ENCODE assay signal across 33 cellular contexts in genomic region chr10:72828294-72828693, GRCh38.
"Had no signal": no experiment of that assay in that cellular context is flagged by ENCODE, and none has a peak within 500 bp of the region (broad histone marks: within the 10 kb centered on the region; RNA-seq: fewer than 3 reads in every experiment).

No MANE protein-coding gene starts in this region.

- ATAC-seq: activated T-cell treated with anti-CD3 and anti-CD28 coated beads, Interleukin-2, amount 50 U/mL, for 4 hours; activated T-helper 17 cell treated with anti-CD3 and anti-CD28 coated beads, Interleukin-2, amount 50 U/mL, for 72 hours; effector memory CD8-positive, alpha-beta T cell; foreskin keratinocyte; gastrocnemius medialis; heart left ventricle; T-helper 17 cell had no signal

- H3K27ac ChIP-seq: brain microvascular endothelial cell, esophagus muscularis mucosa, foreskin keratinocyte, heart left ventricle had no signal

- H3K4me3 Mint-ChIP-seq: activated CD4-positive, alpha-beta memory T cell treated with anti-CD3 and anti-CD28 coated beads, Interleukin-2, amount 10 ng/mL, durations not matched to agents 7 days and 5 days; activated CD4-positive, alpha-beta T cell treated with anti-CD3 and anti-CD28 coated beads, Interleukin-2, amount 10 ng/mL, durations not matched to agents 7 days and 5 days; activated naive CD8-positive, alpha-beta T cell; activated T-cell treated with anti-CD3 and anti-CD28 coated beads, Interleukin-2, amount 50 U/mL, for 4 hours; activated T-helper 17 cell treated with anti-CD3 and anti-CD28 coated beads, Interleukin-2, amount 50 U/mL, for 72 hours; central memory CD8-positive, alpha-beta T cell; effector memory CD8-positive, alpha-beta T cell; T-helper 17 cell; T-helper 2 cell treated with Interferon-gamma antibody and Interleukin-4, amounts not matched to agents 5 μg/mL and 100 μg/mL, for 36 hours had no signal

- H3K27me3 Mint-ChIP-seq: activated CD4-positive, alpha-beta memory T cell treated with anti-CD3 and anti-CD28 coated beads, Interleukin-2, amount 10 ng/mL, durations not matched to agents 7 days and 5 days; activated CD4-positive, alpha-beta T cell treated with anti-CD3 and anti-CD28 coated beads, Interleukin-2, amount 10 ng/mL, durations not matched to agents 7 days and 5 days; activated naive CD8-positive, alpha-beta T cell; activated T-helper 17 cell treated with anti-CD3 and anti-CD28 coated beads, Interleukin-2, amount 50 U/mL, for 72 hours; central memory CD8-positive, alpha-beta T cell; effector memory CD8-positive, alpha-beta T cell; T-helper 17 cell had no signal

- H3K4me1 Mint-ChIP-seq: activated CD4-positive, alpha-beta memory T cell treated with anti-CD3 and anti-CD28 coated beads, Interleukin-2, amount 10 ng/mL, durations not matched to agents 7 days and 5 days; activated T-helper 17 cell treated with anti-CD3 and anti-CD28 coated beads, Interleukin-2, amount 50 U/mL, for 72 hours; central memory CD8-positive, alpha-beta T cell had no signal

- H3K4me1 ChIP-seq: foreskin keratinocyte had no signal

- H3K36me3 Mint-ChIP-seq: activated naive CD8-positive, alpha-beta T cell had no signal

- H3K36me3 ChIP-seq: brain microvascular endothelial cell, esophagus muscularis mucosa, gastrocnemius medialis, heart left ventricle had no signal

- H3K27ac Mint-ChIP-seq: activated CD4-positive, alpha-beta memory T cell treated with anti-CD3 and anti-CD28 coated beads, Interleukin-2, amount 10 ng/mL, durations not matched to agents 7 days and 5 days; activated CD4-positive, alpha-beta T cell treated with anti-CD3 and anti-CD28 coated beads, Interleukin-2, amount 10 ng/mL, durations not matched to agents 7 days and 5 days; activated naive CD8-positive, alpha-beta T cell; activated T-helper 17 cell treated with anti-CD3 and anti-CD28 coated beads, Interleukin-2, amount 50 U/mL, for 72 hours; effector memory CD8-positive, alpha-beta T cell; T-helper 17 cell; T-helper 2 cell treated with Interferon-gamma antibody and Interleukin-4, amounts not matched to agents 5 μg/mL and 100 μg/mL, for 36 hours had no signal

- H3K27me3 ChIP-seq: brain microvascular endothelial cell, esophagus muscularis mucosa, foreskin keratinocyte, gastrocnemius medialis, heart left ventricle had no signal

- DNase-seq: activated CD4-positive, alpha-beta memory T cell treated with anti-CD3 and anti-CD28 coated beads, Interleukin-2, amount 10 ng/mL, durations not matched to agents 7 days and 5 days; activated CD4-positive, alpha-beta T cell treated with anti-CD3 and anti-CD28 coated beads for 1 hour; activated CD4-positive, alpha-beta T cell treated with anti-CD3 and anti-CD28 coated beads for 4 hours; activated CD4-positive, alpha-beta T cell treated with anti-CD3 and anti-CD28 coated beads, Interleukin-2, amount 10 ng/mL, durations not matched to agents 7 days and 5 days; activated CD4-positive, alpha-beta T cell treated with anti-CD3 and anti-CD28 coated beads, Interleukin-2, amount 50 U/mL, for 4 hours; activated effector memory CD4-positive, alpha-beta T cell treated with Interleukin-2 at 50 U/mL for 16 hours; activated gamma-delta T cell treated with Interleukin-2 at 50 U/mL for 16 hours; activated naive CD4-positive, alpha-beta T cell treated with anti-CD3 and anti-CD28 coated beads, Interleukin-2, amount 50 U/mL, for 16 hours; activated naive CD4-positive, alpha-beta T cell treated with Interleukin-2 at 50 U/mL for 16 hours; activated T-cell treated with anti-CD3 and anti-CD28 coated beads, Interleukin-2, amount 50 U/mL, for 4 hours; amniotic stem cell; anterior cingulate cortex; brain microvascular endothelial cell; cortex of kidney; dermis blood vessel endothelial cell; effector CD4-positive, alpha-beta T cell; effector memory CD8-positive, alpha-beta T cell; erythroblast; foreskin keratinocyte; gastrocnemius medialis; glutamatergic neuron; heart left ventricle; T-helper 1 cell; T-helper 17 cell; T1000 had no signal

- H3K9me3 Mint-ChIP-seq: activated CD4-positive, alpha-beta memory T cell treated with anti-CD3 and anti-CD28 coated beads, Interleukin-2, amount 10 ng/mL, durations not matched to agents 7 days and 5 days; activated CD4-positive, alpha-beta T cell treated with anti-CD3 and anti-CD28 coated beads, Interleukin-2, amount 10 ng/mL, durations not matched to agents 7 days and 5 days; activated T-cell treated with anti-CD3 and anti-CD28 coated beads, Interleukin-2, amount 50 U/mL, for 4 hours; activated T-helper 17 cell treated with anti-CD3 and anti-CD28 coated beads, Interleukin-2, amount 50 U/mL, for 72 hours; central memory CD8-positive, alpha-beta T cell; effector memory CD8-positive, alpha-beta T cell; T-helper 2 cell treated with Interferon-gamma antibody and Interleukin-4, amounts not matched to agents 5 μg/mL and 100 μg/mL, for 36 hours had no signal

- H3K4me3 ChIP-seq: esophagus muscularis mucosa, gastrocnemius medialis, heart left ventricle had no signal

- FAIRE-seq: astrocyte, bronchial epithelial cell, colon had no signal

- H3K9me3 ChIP-seq: esophagus muscularis mucosa, gastrocnemius medialis had no signal
